Comparison of ENCODE assay signal across 8 cellular contexts in genomic region chr9:128361981-128362646, GRCh38. TPM values are rescaled to one million over a fixed set of nuclear protein-coding genes. Genes with fewer than 3 reads are reported as not detected.
DNase-seq lines count a peak whose midpoint lies in the region; ATAC-seq and TF ChIP-seq lines count a peak whose summit lies in the region.

No MANE protein-coding gene starts in this region.

- no peaks in the 10 kb centered on the region for H3K27me3 ChIP-seq in esophagus muscularis mucosa

- H3K27ac ChIP-seq in esophagus muscularis mucosa (replicated peaks in 1 of 4) = peak overlapping the region; percentile 64 to 72 (median 66)

- 21% methylated on average over 10 of the region's 20 CpGs for WGBS in esophagus muscularis mucosa

- intact Hi-C loops in esophagus muscularis mucosa (cut with DNase I) = loop anchor here (5.0 kb wide), 1 partner anchor 50 kb away; no protein-coding TSS in a partner anchor

- peaks cover 24 to 37% (median 30%) of the 10 kb centered on the region in 4 donors for H3K4me1 ChIP-seq in esophagus muscularis mucosa

- TF ChIP-seq POLR2A in esophagus muscularis mucosa (IDR thresholded peaks at IDR 0.05; ENCODE audit: low read depth) = no peak

- H3K9me3 ChIP-seq in esophagus muscularis mucosa = no peaks in the 10 kb centered on the region

- no peak for TF ChIP-seq EP300 in esophagus muscularis mucosa (IDR thresholded peaks at IDR 0.05)

- H3K4me3 Mint-ChIP-seq in activated T-cell treated with anti-CD3 and anti-CD28 coated beads, Interleukin-2, amount 50 U/mL, for 4 hours = peak overlapping the region; percentile 75
- peak overlapping the region; percentile 67 for H3K4me3 Mint-ChIP-seq in stimulated activated effector memory CD8-positive, alpha-beta T cell treated with anti-CD3 and anti-CD28 coated beads, Interleukin-12 subunit alpha, Interleukin-12 subunit beta, amount 100 ng/mL, for 72 hours

- ATAC-seq in activated T-cell treated with anti-CD3 and anti-CD28 coated beads, Interleukin-2, amount 50 U/mL, for 4 hours = peak; percentile 83 to 86
- ATAC-seq in stimulated activated effector memory CD8-positive, alpha-beta T cell treated with anti-CD3 and anti-CD28 coated beads, Interleukin-12 subunit alpha, Interleukin-12 subunit beta, amount 100 ng/mL, for 72 hours = peak; percentile 86

- peaks cover 0 to 32% (median 12%) of the 10 kb centered on the region in 4 donors for H3K36me3 ChIP-seq in esophagus muscularis mucosa

- peak overlapping the region; percentile 94 for H3K27ac Mint-ChIP-seq in stimulated activated effector memory CD8-positive, alpha-beta T cell treated with anti-CD3 and anti-CD28 coated beads, Interleukin-12 subunit alpha, Interleukin-12 subunit beta, amount 100 ng/mL, for 72 hours

- TF ChIP-seq CTCF in esophagus muscularis mucosa (IDR thresholded peaks at IDR 0.05) = peak; percentile 85 to 93 (median 92)

- H3K9me3 Mint-ChIP-seq in activated T-cell treated with anti-CD3 and anti-CD28 coated beads, Interleukin-2, amount 50 U/mL, for 4 hours = no peaks in the 10 kb centered on the region
- H3K9me3 Mint-ChIP-seq in stimulated activated effector memory CD8-positive, alpha-beta T cell treated with anti-CD3 and anti-CD28 coated beads, Interleukin-12 subunit alpha, Interleukin-12 subunit beta, amount 100 ng/mL, for 72 hours = no peaks in the 10 kb centered on the region

- peak overlapping the region; percentile 48 to 61 (median 54) for H3K4me3 ChIP-seq in esophagus muscularis mucosa

- H3K4me1 Mint-ChIP-seq in activated T-cell treated with anti-CD3 and anti-CD28 coated beads, Interleukin-2, amount 50 U/mL, for 4 hours (ENCODE audit: low read depth) = peaks cover 5% of the 10 kb centered on the region
- H3K4me1 Mint-ChIP-seq in stimulated activated effector memory CD8-positive, alpha-beta T cell treated with anti-CD3 and anti-CD28 coated beads, Interleukin-12 subunit alpha, Interleukin-12 subunit beta, amount 100 ng/mL, for 72 hours = peaks cover 13% of the 10 kb centered on the region

- peaks cover 3% of the 10 kb centered on the region for H3K36me3 Mint-ChIP-seq in activated T-cell treated with anti-CD3 and anti-CD28 coated beads, Interleukin-2, amount 50 U/mL, for 4 hours (ENCODE audit: insufficient read depth)
- peaks cover 7% of the 10 kb centered on the region for H3K36me3 Mint-ChIP-seq in stimulated activated effector memory CD8-positive, alpha-beta T cell treated with anti-CD3 and anti-CD28 coated beads, Interleukin-12 subunit alpha, Interleukin-12 subunit beta, amount 100 ng/mL, for 72 hours

- H3K27me3 Mint-ChIP-seq in activated T-cell treated with anti-CD3 and anti-CD28 coated beads, Interleukin-2, amount 50 U/mL, for 4 hours (ENCODE audit: low read depth) = peaks cover 2% of the 10 kb centered on the region

- DNase-seq in Ammon's horn (ENCODE audit: low spot score) = peak; percentile 94
- DNase-seq in GM19240 (ENCODE audit: insufficient read length, low spot score) = peak; percentile 79
- peak; percentile 98 for DNase-seq in HuH-7 (ENCODE audit: low spot score)
- DNase-seq in OCI-M1 (lab: John Stamatoyannopoulos, UW) = peak; percentile 77
- peak; percentile 62 for DNase-seq in activated T-cell treated with anti-CD3 and anti-CD28 coated beads, Interleukin-2, amount 50 U/mL, for 4 hours
- DNase-seq in esophagus muscularis mucosa (ENCODE audit: extremely low spot score) = peak; percentile 97
- DNase-seq in myocyte (ENCODE audit: low read depth) = peak; percentile 96
- DNase-seq in stimulated activated effector memory CD8-positive, alpha-beta T cell treated with anti-CD3 and anti-CD28 coated beads, Interleukin-12 subunit alpha, Interleukin-12 subunit beta, amount 100 ng/mL, for 72 hours (ENCODE audit: low spot score in 2 of 2) = peak; percentile 51 to 84

RNA-seq across cellular contexts. Expression of gene URM1, which starts 9.1 kb away (rescaled TPM):
- 100 to 1,000 TPM in 2 of 3 donors, 10 to 100 TPM in 1; 93.3 to 106 (median 104) TPM for total RNA-seq in activated T-cell treated with anti-CD3 and anti-CD28 coated beads, Interleukin-2, amount 50 U/mL, for 4 hours
- 10 to 100 TPM; 25.3 to 36.8 (median 28.3) TPM for total RNA-seq in esophagus muscularis mucosa
- 43.5 and 51.2 TPM in 2 replicates for total RNA-seq in myocyte
- 69.1 TPM for polyA plus RNA-seq in myocyte (2012)

RNA-seq across cellular contexts. Expression of gene SLC27A4, which starts 21.8 kb away (rescaled TPM):
- total RNA-seq in activated T-cell treated with anti-CD3 and anti-CD28 coated beads, Interleukin-2, amount 50 U/mL, for 4 hours = 10 to 100 TPM; 51.3 to 59.0 (median 56.0) TPM
- total RNA-seq in esophagus muscularis mucosa = 10 to 100 TPM; 15.8 to 35.6 (median 25.5) TPM
- 29.7 and 32.4 TPM in 2 replicates for total RNA-seq in myocyte
- 25.5 TPM for polyA plus RNA-seq in myocyte (2012)

RNA-seq across cellular contexts. Expression of gene COQ4, which starts 39.5 kb away (rescaled TPM):
- total RNA-seq in activated T-cell treated with anti-CD3 and anti-CD28 coated beads, Interleukin-2, amount 50 U/mL, for 4 hours = 10 to 100 TPM; 60.7 to 63.9 (median 62.4) TPM
- total RNA-seq in esophagus muscularis mucosa = 10 to 100 TPM; 23.3 to 37.6 (median 30.1) TPM
- total RNA-seq in myocyte = 27.2 and 40.4 TPM in 2 replicates
- 50.6 TPM for polyA plus RNA-seq in myocyte (2012)

RNA-seq across cellular contexts. Expression of gene TRUB2, which starts 39.9 kb away (rescaled TPM):
- 10 to 100 TPM; 64.6 to 71.7 (median 69.7) TPM for total RNA-seq in activated T-cell treated with anti-CD3 and anti-CD28 coated beads, Interleukin-2, amount 50 U/mL, for 4 hours
- total RNA-seq in esophagus muscularis mucosa (10 to 100 TPM in 1 of 4 donors, 1 to 10 TPM in 3; 5.4 to 13.2 (median 9.5) TPM), myocyte (13.2 and 17.3 TPM in 2 replicates)
- 31.9 TPM for polyA plus RNA-seq in myocyte (2012)

RNA-seq across cellular contexts. Expression of gene CERCAM, which starts 58.5 kb away (rescaled TPM):
- total RNA-seq in activated T-cell treated with anti-CD3 and anti-CD28 coated beads, Interleukin-2, amount 50 U/mL, for 4 hours = under 1 TPM; 0.30 to 0.63 (median 0.34) TPM
- total RNA-seq in esophagus muscularis mucosa (10 to 100 TPM; 21.7 to 31.0 (median 27.5) TPM), myocyte (43.6 and 52.0 TPM in 2 replicates)
- 232 TPM for polyA plus RNA-seq in myocyte (2012)

Comparison
In these comparisons a context has a peak if more than half of its experiments do, and no peak if none do; other contexts are left out.
1. Peak in every context shown above with its lines: DNase-seq, ATAC-seq, H3K4me3 ChIP-seq and H3K27ac ChIP-seq.